In the genomic region with DNA sequence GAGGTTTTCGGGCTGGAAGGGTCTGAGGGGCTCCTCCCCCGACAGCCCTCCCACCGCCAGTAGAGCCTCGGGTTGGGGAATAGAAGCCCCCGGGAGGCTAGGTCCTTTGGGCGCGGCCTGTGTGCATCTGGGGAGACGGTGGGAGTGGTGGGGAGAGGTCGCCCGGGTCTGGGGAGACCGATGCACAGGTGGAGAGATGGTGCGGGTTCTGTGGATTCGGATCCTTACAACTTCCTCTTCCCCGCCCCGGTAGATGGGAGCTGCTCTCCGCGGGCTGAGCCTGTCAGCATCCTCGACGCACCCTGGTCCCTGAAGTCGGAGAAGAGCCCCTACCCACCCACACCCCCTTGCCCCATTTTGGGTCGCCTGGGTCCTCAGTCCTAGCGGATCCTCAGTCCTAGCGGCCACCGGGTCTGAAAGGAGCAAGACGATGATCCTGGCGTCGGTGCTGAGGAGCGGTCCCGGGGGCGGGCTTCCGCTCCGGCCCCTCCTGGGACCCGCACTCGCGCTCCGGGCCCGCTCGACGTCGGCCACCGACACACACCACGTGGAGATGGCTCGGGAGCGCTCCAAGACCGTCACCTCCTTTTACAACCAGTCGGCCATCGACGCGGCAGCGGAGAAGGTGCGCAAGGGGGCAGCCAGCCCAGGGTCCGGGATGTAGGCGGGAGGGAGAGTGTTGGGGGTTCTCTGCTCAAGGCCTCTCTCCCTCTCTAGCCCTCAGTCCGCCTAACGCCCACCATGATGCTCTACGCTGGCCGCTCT, we compare ENCODE assay signal across 8 cellular contexts. TPM values are rescaled to one million over a fixed set of nuclear protein-coding genes. Genes with fewer than 3 reads are reported as not detected.
DNase-seq lines count a peak whose midpoint lies in the region; ATAC-seq and TF ChIP-seq lines count a peak whose summit lies in the region.

No MANE protein-coding gene starts in this region.

- peaks cover 5% of the 10 kb centered on the region for H4K20me1 ChIP-seq in Loucy (ENCODE audit: insufficient read depth, low read length, poor library complexity, severe bottlenecking)

- H3K27me3 ChIP-seq in BJ (ENCODE audit: control insufficient read depth, insufficient read depth, low read length): no peaks in the 10 kb centered on the region
- H3K27me3 ChIP-seq in Loucy (ENCODE audit: insufficient read depth, low read length, poor library complexity, severe bottlenecking): no peaks in the 10 kb centered on the region
- H3K27me3 ChIP-seq in ectodermal cell (ENCODE audit: control insufficient read depth, insufficient read depth, low read length, poor library complexity, severe bottlenecking): no peaks in the 10 kb centered on the region

- no peak overlapping the region for H3K27ac ChIP-seq in ectodermal cell (ENCODE audit: insufficient read depth, low read depth, low read length, poor library complexity, severe bottlenecking)

- H3K9me3 Mint-ChIP-seq in naive thymus-derived CD8-positive, alpha-beta T cell: no peaks in the 10 kb centered on the region

- peaks cover 0 to 21% (median 2%) of the 10 kb centered on the region in 3 donors for H3K36me3 Mint-ChIP-seq in naive thymus-derived CD8-positive, alpha-beta T cell

- no peak for DNase-seq in BJ (ENCODE audit: low read depth)
- no peak for DNase-seq in naive thymus-derived CD8-positive, alpha-beta T cell
- DNase-seq in NCI-H146 treated with DMSO at 0.1 percent for 48 hours (lab: John Stamatoyannopoulos, UW; ENCODE audit: unreplicated experiment): no peak
- no peak for DNase-seq in RKO (ENCODE audit: low spot score)
- no peak for DNase-seq in DMS79 treated with DMSO at 0.1 percent for 48 hours (lab: John Stamatoyannopoulos, UW)

- H3K9me3 ChIP-seq in Loucy (ENCODE audit: insufficient read depth, low read depth, low read length) (no peaks in the 10 kb centered on the region), ectodermal cell (ENCODE audit: control insufficient read depth, low read length) (no peaks in the 10 kb centered on the region)

- ATAC-seq in naive thymus-derived CD8-positive, alpha-beta T cell: no peak
- no peak for ATAC-seq in GM19463 (IDR thresholded peaks at IDR 0.05; ENCODE audit: unreplicated experiment)

- WGBS in ectodermal cell, 2 experiments: 65 to 67% methylated on average over 57 of the region's 57 CpGs

- peaks cover 10% of the 10 kb centered on the region; the same call in 1 of the 2 replicates for H3F3A ChIP-seq in Loucy (ENCODE audit: low read depth)

- H3K4me3 ChIP-seq in BJ (ENCODE audit: low read depth, low read length): peak overlapping the region; percentile 95
- H3K4me3 ChIP-seq in Loucy (ENCODE audit: low read length, poor library complexity, severe bottlenecking): peak overlapping the region; percentile 79
- H3K4me3 ChIP-seq in ectodermal cell (ENCODE audit: insufficient read depth, low read depth, low read length): peak overlapping the region; percentile 99

- H3K36me3 ChIP-seq in BJ (ENCODE audit: control insufficient read depth, insufficient read depth, low read length): peaks cover 28% of the 10 kb centered on the region
- peaks cover 12% of the 10 kb centered on the region; the same call in 1 of the 2 replicates for H3K36me3 ChIP-seq in Loucy (ENCODE audit: insufficient read depth, low read length)
- H3K36me3 ChIP-seq in ectodermal cell (ENCODE audit: control insufficient read depth, insufficient read depth, low read length): peaks cover 29% of the 10 kb centered on the region

- H3K4me2 ChIP-seq in Loucy (ENCODE audit: low read depth, low read length, poor library complexity, severe bottlenecking): peak overlapping the region; percentile 90

- TF ChIP-seq CTCF in BJ (IDR thresholded peaks at IDR 0.05; ENCODE audit: insufficient read depth, low read depth, low read length) (no peak), Loucy (conservative IDR thresholded peaks at IDR 0.05; ENCODE audit: low read length) (no peak)

- POLR2A ChIA-PET in BJ (lab: Charles Lee): no interaction called here
- POLR2A ChIA-PET in naive thymus-derived CD8-positive, alpha-beta T cell (lab: Charles Lee): interaction anchor here (1.1 to 6.0 kb wide), 2 partner anchors 8 to 70 kb away, joined by 5 to 28 read pairs; a partner anchor contains a TSS

- peaks cover 29% of the 10 kb centered on the region for H3K79me2 ChIP-seq in Loucy (ENCODE audit: insufficient read depth, low read length)

- peaks cover 8 to 28% (median 22%) of the 10 kb centered on the region in 4 donors for H3K4me1 Mint-ChIP-seq in naive thymus-derived CD8-positive, alpha-beta T cell

- H3K4me1 ChIP-seq in Loucy (ENCODE audit: insufficient read depth, low read length, poor library complexity, severe bottlenecking): peaks cover 14% of the 10 kb centered on the region
- peaks cover 8% of the 10 kb centered on the region for H3K4me1 ChIP-seq in ectodermal cell (ENCODE audit: control insufficient read depth, insufficient read depth, low read length)

- peak overlapping the region; percentile 67 to 90 (median 84) for H3K4me3 Mint-ChIP-seq in naive thymus-derived CD8-positive, alpha-beta T cell

- peak overlapping the region in 3 of 10 donors; percentile 36 to 84 (median 84) for H3K27ac Mint-ChIP-seq in naive thymus-derived CD8-positive, alpha-beta T cell

- H3K9me2 ChIP-seq in Loucy (replicated peaks; ENCODE audit: low read depth, low read length): no peaks in the 10 kb centered on the region

- no peaks in the 10 kb centered on the region for H3K27me3 Mint-ChIP-seq in naive thymus-derived CD8-positive, alpha-beta T cell

- CTCF ChIA-PET in BJ (lab: Yijun Ruan, JAX): interaction anchor here (0.6 kb wide), 1 partner anchor 106 kb away, joined by 3 read pairs; no protein-coding TSS in a partner anchor

- peak overlapping the region; percentile 91; the same call in 1 of the 2 replicates for H2AFZ ChIP-seq in Loucy (ENCODE audit: low read length)

- peak overlapping the region; percentile 95 for H3K9ac ChIP-seq in Loucy (ENCODE audit: low read depth, low read length, poor library complexity, severe bottlenecking)

RNA-seq across cellular contexts. Expression of a gene that starts 0.8 kb away (rescaled TPM):
- 31.0 and 56.0 TPM in 2 replicates for polyA plus RNA-seq in BJ (2011; rRNA removed)
- 27.7 and 37.0 TPM in 2 replicates for polyA minus RNA-seq in BJ (2011; rRNA and poly(A)+ RNA removed)
- 48.5 TPM for polyA plus RNA-seq in ectodermal cell (2013, experiment 1 of 4)
- polyA plus RNA-seq in ectodermal cell (2013, experiment 2 of 4): 48.8 TPM
- polyA plus RNA-seq in ectodermal cell (2013, experiment 3 of 4): 41.1 TPM
- 43.2 TPM for polyA plus RNA-seq in ectodermal cell (2013, experiment 4 of 4)
- total RNA-seq in naive thymus-derived CD8-positive, alpha-beta T cell: 10 to 100 TPM; 17.1 to 19.7 TPM
- polyA plus RNA-seq in naive thymus-derived CD8-positive, alpha-beta T cell: 10 to 100 TPM; 20.8 to 30.8 (median 23.4) TPM

RNA-seq across cellular contexts. Expression of a gene that starts 8.5 kb away (rescaled TPM):
- 28.9 and 31.9 TPM in 2 replicates for polyA plus RNA-seq in BJ (2011; rRNA removed)
- polyA minus RNA-seq in BJ (2011; rRNA and poly(A)+ RNA removed): 14.6 and 22.9 TPM in 2 replicates
- 76.6 TPM for polyA plus RNA-seq in ectodermal cell (2013, experiment 1 of 4)
- 70.0 TPM for polyA plus RNA-seq in ectodermal cell (2013, experiment 2 of 4)
- polyA plus RNA-seq in ectodermal cell (2013, experiment 3 of 4): 70.2 TPM
- 72.7 TPM for polyA plus RNA-seq in ectodermal cell (2013, experiment 4 of 4)
- 100 to 1,000 TPM; 118 to 123 TPM for total RNA-seq in naive thymus-derived CD8-positive, alpha-beta T cell
- polyA plus RNA-seq in naive thymus-derived CD8-positive, alpha-beta T cell: 10 to 100 TPM; 58.0 to 90.5 (median 67.4) TPM

RNA-seq across cellular contexts. Expression of a gene that starts 14.4 kb away (rescaled TPM):
- polyA plus RNA-seq in BJ (2011; rRNA removed): 416 and 515 TPM in 2 replicates
- 118 and 200 TPM in 2 replicates for polyA minus RNA-seq in BJ (2011; rRNA and poly(A)+ RNA removed)
- polyA plus RNA-seq in ectodermal cell (2013, experiment 1 of 4): 110 TPM
- polyA plus RNA-seq in ectodermal cell (2013, experiment 2 of 4): 106 TPM
- 87.8 TPM for polyA plus RNA-seq in ectodermal cell (2013, experiment 3 of 4)
- 96.5 TPM for polyA plus RNA-seq in ectodermal cell (2013, experiment 4 of 4)
- 10 to 100 TPM; 42.0 to 47.8 TPM for total RNA-seq in naive thymus-derived CD8-positive, alpha-beta T cell
- 100 to 1,000 TPM in 1 of 3 donors, 10 to 100 TPM in 2; 98.2 to 109 (median 99.1) TPM for polyA plus RNA-seq in naive thymus-derived CD8-positive, alpha-beta T cell

RNA-seq across cellular contexts. Expression of a gene that starts 20.2 kb away (rescaled TPM):
- 0.96 and 1.8 TPM in 2 replicates for polyA plus RNA-seq in BJ (2011; rRNA removed)
- polyA minus RNA-seq in BJ (2011; rRNA and poly(A)+ RNA removed): 0.66 and 0.87 TPM in 2 replicates
- 4.7 TPM for polyA plus RNA-seq in ectodermal cell (2013, experiment 1 of 4)
- polyA plus RNA-seq in ectodermal cell (2013, experiment 2 of 4): 5.0 TPM
- polyA plus RNA-seq in ectodermal cell (2013, experiment 3 of 4): 2.6 TPM
- 3.8 TPM for polyA plus RNA-seq in ectodermal cell (2013, experiment 4 of 4)
- total RNA-seq in naive thymus-derived CD8-positive, alpha-beta T cell: 10 to 100 TPM; 11.1 to 11.4 TPM
- under 1 TPM; 0.49 to 0.54 (median 0.51) TPM for polyA plus RNA-seq in naive thymus-derived CD8-positive, alpha-beta T cell

RNA-seq across cellular contexts. Expression of a gene that starts 26.6 kb away (rescaled TPM):
- polyA plus RNA-seq in BJ (2011; rRNA removed): not detected in 2 replicates
- 0.09 TPM in 1 of 2 replicates, not detected in the other for polyA minus RNA-seq in BJ (2011; rRNA and poly(A)+ RNA removed)
- 7.7 TPM for polyA plus RNA-seq in ectodermal cell (2013, experiment 1 of 4)
- 8.5 TPM for polyA plus RNA-seq in ectodermal cell (2013, experiment 2 of 4)
- 6.0 TPM for polyA plus RNA-seq in ectodermal cell (2013, experiment 3 of 4)
- 6.3 TPM for polyA plus RNA-seq in ectodermal cell (2013, experiment 4 of 4)
- total RNA-seq in naive thymus-derived CD8-positive, alpha-beta T cell: not detected
- not detected for polyA plus RNA-seq in naive thymus-derived CD8-positive, alpha-beta T cell
